8 cellular contexts compared by ENCODE assay signal in genomic region chr7:63925626-63926460, GRCh38.
DNase-seq lines count a peak whose midpoint lies in the region; ATAC-seq and TF ChIP-seq lines count a peak whose summit lies in the region.

No MANE protein-coding gene starts in this region.

- intact Hi-C loops in esophagus squamous epithelium (cut with DNase I): no loop called here
- intact Hi-C loops in posterior cingulate gyrus (cut with DNase I): no loop called here
- intact Hi-C loops in thyroid gland (cut with DNase I): no loop called here

- no peak for TF ChIP-seq CTCF in esophagus squamous epithelium (IDR thresholded peaks at IDR 0.05)
- no peak for TF ChIP-seq CTCF in thyroid gland (IDR thresholded peaks at IDR 0.05)

- no peak for ATAC-seq in GM21423 (IDR thresholded peaks at IDR 0.05; ENCODE audit: unreplicated experiment)

- H3K36me3 ChIP-seq in esophagus squamous epithelium: no peaks in the 10 kb centered on the region
- no peaks in the 10 kb centered on the region for H3K36me3 ChIP-seq in thyroid gland

- peaks cover 0 to 2% (median 0%) of the 10 kb centered on the region in 4 donors for H3K27me3 ChIP-seq in esophagus squamous epithelium
- H3K27me3 ChIP-seq in thyroid gland: no peaks in the 10 kb centered on the region

- peak; percentile 82 for DNase-seq in GDM1 (lab: John Stamatoyannopoulos, UW)
- peak; percentile 84 for DNase-seq in NCI-H510A (lab: John Stamatoyannopoulos, UW)
- peak; percentile 90 for DNase-seq in activated CD8-positive, alpha-beta memory T cell treated with anti-CD3 and anti-CD28 coated beads, Interleukin-2, amount 50 U/mL, for 4 hours
- DNase-seq in esophagus squamous epithelium (lab: John Stamatoyannopoulos, UW): peak; percentile 64
- DNase-seq in posterior cingulate gyrus: peak; percentile 67 to 100 (median 91)
- peak; percentile 93 to 97 for DNase-seq in thyroid gland
- DNase-seq in GM03348 (ENCODE audit: low spot score): no peak

- WGBS in esophagus squamous epithelium, 2 donors: 26 to 48% methylated on average over 23 to 29 of the region's 47 CpGs
- WGBS in thyroid gland, 2 donors: 5 to 19% methylated on average over 31 to 38 of the region's 47 CpGs

- no peak for TF ChIP-seq POLR2A in esophagus squamous epithelium (IDR thresholded peaks at IDR 0.05)
- TF ChIP-seq POLR2A in thyroid gland (IDR thresholded peaks at IDR 0.05): peak in 1 of 2 donors; percentile 66

- H3K4me1 ChIP-seq in esophagus squamous epithelium (peaks cover 0 to 19% (median 7%) of the 10 kb centered on the region in 3 donors), thyroid gland (peaks cover 0 to 6% of the 10 kb centered on the region in 2 donors)

- H3K27ac ChIP-seq in esophagus squamous epithelium (peak overlapping the region; percentile 83 to 95 (median 88)), thyroid gland (peak overlapping the region; percentile 65 to 98 (median 76))

- peaks cover 0 to 2% (median 0%) of the 10 kb centered on the region in 3 donors for H3K9me3 ChIP-seq in esophagus squamous epithelium
- no peaks in the 10 kb centered on the region for H3K9me3 ChIP-seq in thyroid gland

- H3K4me3 ChIP-seq in esophagus squamous epithelium: peak overlapping the region; percentile 52 to 78 (median 68)
- peak overlapping the region; percentile 24 to 60 (median 31) for H3K4me3 ChIP-seq in thyroid gland (replicated peaks in 1 of 3)
